Comparison of ENCODE assay signal across 1 cellular context in the genomic region with DNA sequence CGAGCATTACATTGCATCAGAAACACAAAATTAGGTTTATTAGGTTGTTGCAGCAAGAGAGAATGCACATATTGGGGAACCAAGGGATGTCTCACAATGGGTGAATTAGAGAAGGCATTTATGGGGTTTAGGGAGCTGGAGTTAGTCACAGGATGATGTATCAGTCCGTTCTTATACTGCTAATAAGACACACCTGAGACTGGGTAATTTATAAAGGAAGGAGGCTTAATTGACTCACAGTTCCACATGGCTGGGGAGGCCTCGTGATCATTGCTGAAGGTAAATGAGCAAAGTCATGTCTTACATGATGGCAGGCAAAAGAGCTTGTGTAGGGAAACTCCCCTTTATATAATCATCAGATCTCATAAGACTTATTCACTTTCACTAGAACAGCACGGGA.
TF ChIP-seq lines count a peak whose summit lies in the region.

No MANE protein-coding gene starts in this region.

TF ChIP-seq in GM23338, 12 proteins besides CTCF, POLR2A, EP300 and RAD21 (continued from another document):
- TF ChIP-seq ETS1 (IDR thresholded peaks at IDR 0.05): no peak
- no peak for TF ChIP-seq POLR2AphosphoS5 (IDR thresholded peaks at IDR 0.05; ENCODE audit: low read depth)
- no peak for TF ChIP-seq NANOG (IDR thresholded peaks at IDR 0.05; ENCODE audit: borderline replicate concordance)
- TF ChIP-seq, protein P1, sequence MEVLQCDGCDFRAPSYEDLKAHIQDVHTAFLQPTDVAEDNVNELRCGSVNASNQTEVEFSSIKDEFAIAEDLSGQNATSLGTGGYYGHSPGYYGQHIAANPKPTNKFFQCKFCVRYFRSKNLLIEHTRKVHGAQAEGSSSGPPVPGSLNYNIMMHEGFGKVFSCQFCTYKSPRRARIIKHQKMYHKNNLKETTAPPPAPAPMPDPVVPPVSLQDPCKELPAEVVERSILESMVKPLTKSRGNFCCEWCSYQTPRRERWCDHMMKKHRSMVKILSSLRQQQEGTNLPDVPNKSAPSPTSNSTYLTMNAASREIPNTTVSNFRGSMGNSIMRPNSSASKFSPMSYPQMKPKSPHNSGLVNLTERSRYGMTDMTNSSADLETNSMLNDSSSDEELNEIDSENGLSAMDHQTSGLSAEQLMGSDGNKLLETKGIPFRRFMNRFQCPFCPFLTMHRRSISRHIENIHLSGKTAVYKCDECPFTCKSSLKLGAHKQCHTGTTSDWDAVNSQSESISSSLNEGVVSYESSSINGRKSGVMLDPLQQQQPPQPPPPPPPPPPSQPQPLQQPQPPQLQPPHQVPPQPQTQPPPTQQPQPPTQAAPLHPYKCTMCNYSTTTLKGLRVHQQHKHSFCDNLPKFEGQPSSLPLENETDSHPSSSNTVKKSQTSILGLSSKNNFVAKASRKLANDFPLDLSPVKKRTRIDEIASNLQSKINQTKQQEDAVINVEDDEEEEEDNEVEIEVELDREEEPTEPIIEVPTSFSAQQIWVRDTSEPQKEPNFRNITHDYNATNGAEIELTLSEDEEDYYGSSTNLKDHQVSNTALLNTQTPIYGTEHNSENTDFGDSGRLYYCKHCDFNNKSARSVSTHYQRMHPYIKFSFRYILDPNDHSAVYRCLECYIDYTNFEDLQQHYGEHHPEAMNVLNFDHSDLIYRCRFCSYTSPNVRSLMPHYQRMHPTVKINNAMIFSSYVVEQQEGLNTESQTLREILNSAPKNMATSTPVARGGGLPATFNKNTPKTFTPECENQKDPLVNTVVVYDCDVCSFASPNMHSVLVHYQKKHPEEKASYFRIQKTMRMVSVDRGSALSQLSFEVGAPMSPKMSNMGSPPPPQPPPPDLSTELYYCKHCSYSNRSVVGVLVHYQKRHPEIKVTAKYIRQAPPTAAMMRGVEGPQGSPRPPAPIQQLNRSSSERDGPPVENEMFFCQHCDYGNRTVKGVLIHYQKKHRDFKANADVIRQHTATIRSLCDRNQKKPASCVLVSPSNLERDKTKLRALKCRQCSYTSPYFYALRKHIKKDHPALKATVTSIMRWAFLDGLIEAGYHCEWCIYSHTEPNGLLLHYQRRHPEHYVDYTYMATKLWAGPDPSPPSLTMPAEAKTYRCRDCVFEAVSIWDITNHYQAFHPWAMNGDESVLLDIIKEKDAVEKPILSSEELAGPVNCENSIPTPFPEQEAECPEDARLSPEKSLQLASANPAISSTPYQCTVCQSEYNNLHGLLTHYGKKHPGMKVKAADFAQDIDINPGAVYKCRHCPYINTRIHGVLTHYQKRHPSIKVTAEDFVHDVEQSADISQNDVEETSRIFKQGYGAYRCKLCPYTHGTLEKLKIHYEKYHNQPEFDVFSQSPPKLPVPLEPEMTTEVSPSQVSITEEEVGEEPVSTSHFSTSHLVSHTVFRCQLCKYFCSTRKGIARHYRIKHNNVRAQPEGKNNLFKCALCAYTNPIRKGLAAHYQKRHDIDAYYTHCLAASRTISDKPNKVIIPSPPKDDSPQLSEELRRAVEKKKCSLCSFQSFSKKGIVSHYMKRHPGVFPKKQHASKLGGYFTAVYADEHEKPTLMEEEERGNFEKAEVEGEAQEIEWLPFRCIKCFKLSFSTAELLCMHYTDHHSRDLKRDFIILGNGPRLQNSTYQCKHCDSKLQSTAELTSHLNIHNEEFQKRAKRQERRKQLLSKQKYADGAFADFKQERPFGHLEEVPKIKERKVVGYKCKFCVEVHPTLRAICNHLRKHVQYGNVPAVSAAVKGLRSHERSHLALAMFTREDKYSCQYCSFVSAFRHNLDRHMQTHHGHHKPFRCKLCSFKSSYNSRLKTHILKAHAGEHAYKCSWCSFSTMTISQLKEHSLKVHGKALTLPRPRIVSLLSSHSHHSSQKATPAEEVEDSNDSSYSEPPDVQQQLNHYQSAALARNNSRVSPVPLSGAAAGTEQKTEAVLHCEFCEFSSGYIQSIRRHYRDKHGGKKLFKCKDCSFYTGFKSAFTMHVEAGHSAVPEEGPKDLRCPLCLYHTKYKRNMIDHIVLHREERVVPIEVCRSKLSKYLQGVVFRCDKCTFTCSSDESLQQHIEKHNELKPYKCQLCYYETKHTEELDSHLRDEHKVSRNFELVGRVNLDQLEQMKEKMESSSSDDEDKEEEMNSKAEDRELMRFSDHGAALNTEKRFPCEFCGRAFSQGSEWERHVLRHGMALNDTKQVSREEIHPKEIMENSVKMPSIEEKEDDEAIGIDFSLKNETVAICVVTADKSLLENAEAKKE (CRISPR knock-in tag; IDR thresholded peaks at IDR 0.05): no peak
- TF ChIP-seq, protein P2, sequence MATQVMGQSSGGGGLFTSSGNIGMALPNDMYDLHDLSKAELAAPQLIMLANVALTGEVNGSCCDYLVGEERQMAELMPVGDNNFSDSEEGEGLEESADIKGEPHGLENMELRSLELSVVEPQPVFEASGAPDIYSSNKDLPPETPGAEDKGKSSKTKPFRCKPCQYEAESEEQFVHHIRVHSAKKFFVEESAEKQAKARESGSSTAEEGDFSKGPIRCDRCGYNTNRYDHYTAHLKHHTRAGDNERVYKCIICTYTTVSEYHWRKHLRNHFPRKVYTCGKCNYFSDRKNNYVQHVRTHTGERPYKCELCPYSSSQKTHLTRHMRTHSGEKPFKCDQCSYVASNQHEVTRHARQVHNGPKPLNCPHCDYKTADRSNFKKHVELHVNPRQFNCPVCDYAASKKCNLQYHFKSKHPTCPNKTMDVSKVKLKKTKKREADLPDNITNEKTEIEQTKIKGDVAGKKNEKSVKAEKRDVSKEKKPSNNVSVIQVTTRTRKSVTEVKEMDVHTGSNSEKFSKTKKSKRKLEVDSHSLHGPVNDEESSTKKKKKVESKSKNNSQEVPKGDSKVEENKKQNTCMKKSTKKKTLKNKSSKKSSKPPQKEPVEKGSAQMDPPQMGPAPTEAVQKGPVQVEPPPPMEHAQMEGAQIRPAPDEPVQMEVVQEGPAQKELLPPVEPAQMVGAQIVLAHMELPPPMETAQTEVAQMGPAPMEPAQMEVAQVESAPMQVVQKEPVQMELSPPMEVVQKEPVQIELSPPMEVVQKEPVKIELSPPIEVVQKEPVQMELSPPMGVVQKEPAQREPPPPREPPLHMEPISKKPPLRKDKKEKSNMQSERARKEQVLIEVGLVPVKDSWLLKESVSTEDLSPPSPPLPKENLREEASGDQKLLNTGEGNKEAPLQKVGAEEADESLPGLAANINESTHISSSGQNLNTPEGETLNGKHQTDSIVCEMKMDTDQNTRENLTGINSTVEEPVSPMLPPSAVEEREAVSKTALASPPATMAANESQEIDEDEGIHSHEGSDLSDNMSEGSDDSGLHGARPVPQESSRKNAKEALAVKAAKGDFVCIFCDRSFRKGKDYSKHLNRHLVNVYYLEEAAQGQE (IDR thresholded peaks at IDR 0.05; ENCODE audit: unreplicated experiment): no peak
